Comparison of ENCODE assay signal across 1 cellular context in the genomic region with DNA sequence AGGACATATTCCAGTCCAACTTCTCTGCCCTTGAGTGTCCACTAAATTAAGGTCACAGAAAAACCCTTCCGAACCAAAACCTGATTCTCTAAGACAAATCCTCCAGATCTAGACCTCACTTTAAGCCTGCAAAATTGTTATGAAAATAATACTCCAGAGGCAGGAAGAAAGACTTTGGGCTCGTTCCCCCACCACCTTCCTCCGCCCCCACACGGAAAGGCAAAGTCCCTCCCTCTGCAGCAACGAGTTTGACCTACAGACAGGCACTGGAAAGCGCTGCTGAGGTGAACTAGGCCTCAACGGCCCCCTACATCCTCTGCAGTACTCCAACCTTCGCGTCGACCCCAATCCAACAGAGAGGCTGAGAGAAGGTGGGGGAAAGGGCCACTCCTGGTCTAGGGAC.
TF ChIP-seq lines count a peak whose summit lies in the region.

No MANE protein-coding gene starts in this region.

TF ChIP-seq in HepG2, 621 proteins besides CTCF, POLR2A, EP300 and RAD21 (continued from another document and continues in another):
- TF ChIP-seq, protein P1, sequence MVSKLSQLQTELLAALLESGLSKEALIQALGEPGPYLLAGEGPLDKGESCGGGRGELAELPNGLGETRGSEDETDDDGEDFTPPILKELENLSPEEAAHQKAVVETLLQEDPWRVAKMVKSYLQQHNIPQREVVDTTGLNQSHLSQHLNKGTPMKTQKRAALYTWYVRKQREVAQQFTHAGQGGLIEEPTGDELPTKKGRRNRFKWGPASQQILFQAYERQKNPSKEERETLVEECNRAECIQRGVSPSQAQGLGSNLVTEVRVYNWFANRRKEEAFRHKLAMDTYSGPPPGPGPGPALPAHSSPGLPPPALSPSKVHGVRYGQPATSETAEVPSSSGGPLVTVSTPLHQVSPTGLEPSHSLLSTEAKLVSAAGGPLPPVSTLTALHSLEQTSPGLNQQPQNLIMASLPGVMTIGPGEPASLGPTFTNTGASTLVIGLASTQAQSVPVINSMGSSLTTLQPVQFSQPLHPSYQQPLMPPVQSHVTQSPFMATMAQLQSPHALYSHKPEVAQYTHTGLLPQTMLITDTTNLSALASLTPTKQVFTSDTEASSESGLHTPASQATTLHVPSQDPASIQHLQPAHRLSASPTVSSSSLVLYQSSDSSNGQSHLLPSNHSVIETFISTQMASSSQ (IDR thresholded peaks at IDR 0.05; ENCODE audit: low read depth): no peak
- TF ChIP-seq, protein P1 (CRISPR knock-in tag; IDR thresholded peaks at IDR 0.05; ENCODE audit: borderline replicate concordance): no peak
- TF ChIP-seq RBM22 (optimal IDR thresholded peaks at IDR 0.05; ENCODE audit: low read length): peak; percentile 90
- TF ChIP-seq, protein P2, sequence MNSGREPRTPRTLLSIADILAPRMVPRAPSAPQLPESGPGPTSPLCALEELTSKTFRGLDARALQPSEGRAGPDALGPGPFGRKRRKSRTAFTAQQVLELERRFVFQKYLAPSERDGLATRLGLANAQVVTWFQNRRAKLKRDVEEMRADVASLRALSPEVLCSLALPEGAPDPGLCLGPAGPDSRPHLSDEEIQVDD (CRISPR knock-in tag; IDR thresholded peaks at IDR 0.05; ENCODE audit: borderline replicate concordance): peak; percentile 64; the same call in 1 of the 2 replicates
- TF ChIP-seq ZC3H4 (CRISPR knock-in tag; IDR thresholded peaks at IDR 0.05; ENCODE audit: borderline replicate concordance): no peak; the same call in 1 of the 2 replicates
- TF ChIP-seq, protein P3, sequence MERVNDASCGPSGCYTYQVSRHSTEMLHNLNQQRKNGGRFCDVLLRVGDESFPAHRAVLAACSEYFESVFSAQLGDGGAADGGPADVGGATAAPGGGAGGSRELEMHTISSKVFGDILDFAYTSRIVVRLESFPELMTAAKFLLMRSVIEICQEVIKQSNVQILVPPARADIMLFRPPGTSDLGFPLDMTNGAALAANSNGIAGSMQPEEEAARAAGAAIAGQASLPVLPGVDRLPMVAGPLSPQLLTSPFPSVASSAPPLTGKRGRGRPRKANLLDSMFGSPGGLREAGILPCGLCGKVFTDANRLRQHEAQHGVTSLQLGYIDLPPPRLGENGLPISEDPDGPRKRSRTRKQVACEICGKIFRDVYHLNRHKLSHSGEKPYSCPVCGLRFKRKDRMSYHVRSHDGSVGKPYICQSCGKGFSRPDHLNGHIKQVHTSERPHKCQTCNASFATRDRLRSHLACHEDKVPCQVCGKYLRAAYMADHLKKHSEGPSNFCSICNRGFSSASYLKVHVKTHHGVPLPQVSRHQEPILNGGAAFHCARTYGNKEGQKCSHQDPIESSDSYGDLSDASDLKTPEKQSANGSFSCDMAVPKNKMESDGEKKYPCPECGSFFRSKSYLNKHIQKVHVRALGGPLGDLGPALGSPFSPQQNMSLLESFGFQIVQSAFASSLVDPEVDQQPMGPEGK (CRISPR knock-in tag; IDR thresholded peaks at IDR 0.05): peak; percentile 76
- no peak for TF ChIP-seq RFXAP (CRISPR knock-in tag; IDR thresholded peaks at IDR 0.05; ENCODE audit: borderline replicate concordance)
- TF ChIP-seq SNRNP70 (IDR thresholded peaks at IDR 0.05; ENCODE audit: low read depth, low read length): no peak
- no peak for TF ChIP-seq YY1 (IDR thresholded peaks at IDR 0.05; ENCODE audit: insufficient read depth, insufficient replicate concordance, low read depth, low read length)
- TF ChIP-seq ETV6 (CRISPR knock-in tag; conservative IDR thresholded peaks at IDR 0.05): no peak
- TF ChIP-seq, protein P4, sequence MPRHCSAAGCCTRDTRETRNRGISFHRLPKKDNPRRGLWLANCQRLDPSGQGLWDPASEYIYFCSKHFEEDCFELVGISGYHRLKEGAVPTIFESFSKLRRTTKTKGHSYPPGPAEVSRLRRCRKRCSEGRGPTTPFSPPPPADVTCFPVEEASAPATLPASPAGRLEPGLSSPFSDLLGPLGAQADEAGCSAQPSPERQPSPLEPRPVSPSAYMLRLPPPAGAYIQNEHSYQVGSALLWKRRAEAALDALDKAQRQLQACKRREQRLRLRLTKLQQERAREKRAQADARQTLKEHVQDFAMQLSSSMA (CRISPR knock-in tag; IDR thresholded peaks at IDR 0.05): no peak
- TF ChIP-seq SAP130 (CRISPR knock-in tag; IDR thresholded peaks at IDR 0.05; ENCODE audit: low read depth): peak; percentile 74
- TF ChIP-seq, protein P5, sequence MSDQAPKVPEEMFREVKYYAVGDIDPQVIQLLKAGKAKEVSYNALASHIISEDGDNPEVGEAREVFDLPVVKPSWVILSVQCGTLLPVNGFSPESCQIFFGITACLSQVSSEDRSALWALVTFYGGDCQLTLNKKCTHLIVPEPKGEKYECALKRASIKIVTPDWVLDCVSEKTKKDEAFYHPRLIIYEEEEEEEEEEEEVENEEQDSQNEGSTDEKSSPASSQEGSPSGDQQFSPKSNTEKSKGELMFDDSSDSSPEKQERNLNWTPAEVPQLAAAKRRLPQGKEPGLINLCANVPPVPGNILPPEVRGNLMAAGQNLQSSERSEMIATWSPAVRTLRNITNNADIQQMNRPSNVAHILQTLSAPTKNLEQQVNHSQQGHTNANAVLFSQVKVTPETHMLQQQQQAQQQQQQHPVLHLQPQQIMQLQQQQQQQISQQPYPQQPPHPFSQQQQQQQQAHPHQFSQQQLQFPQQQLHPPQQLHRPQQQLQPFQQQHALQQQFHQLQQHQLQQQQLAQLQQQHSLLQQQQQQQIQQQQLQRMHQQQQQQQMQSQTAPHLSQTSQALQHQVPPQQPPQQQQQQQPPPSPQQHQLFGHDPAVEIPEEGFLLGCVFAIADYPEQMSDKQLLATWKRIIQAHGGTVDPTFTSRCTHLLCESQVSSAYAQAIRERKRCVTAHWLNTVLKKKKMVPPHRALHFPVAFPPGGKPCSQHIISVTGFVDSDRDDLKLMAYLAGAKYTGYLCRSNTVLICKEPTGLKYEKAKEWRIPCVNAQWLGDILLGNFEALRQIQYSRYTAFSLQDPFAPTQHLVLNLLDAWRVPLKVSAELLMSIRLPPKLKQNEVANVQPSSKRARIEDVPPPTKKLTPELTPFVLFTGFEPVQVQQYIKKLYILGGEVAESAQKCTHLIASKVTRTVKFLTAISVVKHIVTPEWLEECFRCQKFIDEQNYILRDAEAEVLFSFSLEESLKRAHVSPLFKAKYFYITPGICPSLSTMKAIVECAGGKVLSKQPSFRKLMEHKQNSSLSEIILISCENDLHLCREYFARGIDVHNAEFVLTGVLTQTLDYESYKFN (CRISPR knock-in tag; conservative IDR thresholded peaks at IDR 0.05): peak; percentile 60
- TF ChIP-seq, protein P6, sequence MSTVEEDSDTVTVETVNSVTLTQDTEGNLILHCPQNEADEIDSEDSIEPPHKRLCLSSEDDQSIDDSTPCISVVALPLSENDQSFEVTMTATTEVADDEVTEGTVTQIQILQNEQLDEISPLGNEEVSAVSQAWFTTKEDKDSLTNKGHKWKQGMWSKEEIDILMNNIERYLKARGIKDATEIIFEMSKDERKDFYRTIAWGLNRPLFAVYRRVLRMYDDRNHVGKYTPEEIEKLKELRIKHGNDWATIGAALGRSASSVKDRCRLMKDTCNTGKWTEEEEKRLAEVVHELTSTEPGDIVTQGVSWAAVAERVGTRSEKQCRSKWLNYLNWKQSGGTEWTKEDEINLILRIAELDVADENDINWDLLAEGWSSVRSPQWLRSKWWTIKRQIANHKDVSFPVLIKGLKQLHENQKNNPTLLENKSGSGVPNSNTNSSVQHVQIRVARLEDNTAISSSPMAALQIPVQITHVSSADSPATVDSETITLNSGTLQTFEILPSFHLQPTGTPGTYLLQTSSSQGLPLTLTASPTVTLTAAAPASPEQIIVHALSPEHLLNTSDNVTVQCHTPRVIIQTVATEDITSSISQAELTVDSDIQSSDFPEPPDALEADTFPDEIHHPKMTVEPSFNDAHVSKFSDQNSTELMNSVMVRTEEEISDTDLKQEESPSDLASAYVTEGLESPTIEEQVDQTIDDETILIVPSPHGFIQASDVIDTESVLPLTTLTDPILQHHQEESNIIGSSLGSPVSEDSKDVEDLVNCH (CRISPR knock-in tag; IDR thresholded peaks at IDR 0.05): no peak
- TF ChIP-seq ZFP37 (CRISPR knock-in tag; IDR thresholded peaks at IDR 0.05; ENCODE audit: borderline replicate concordance): peak; percentile 42; the same call in 1 of the 2 replicates
- TF ChIP-seq ZNF468 (CRISPR knock-in tag; IDR thresholded peaks at IDR 0.05): no peak
- TF ChIP-seq, protein P7, sequence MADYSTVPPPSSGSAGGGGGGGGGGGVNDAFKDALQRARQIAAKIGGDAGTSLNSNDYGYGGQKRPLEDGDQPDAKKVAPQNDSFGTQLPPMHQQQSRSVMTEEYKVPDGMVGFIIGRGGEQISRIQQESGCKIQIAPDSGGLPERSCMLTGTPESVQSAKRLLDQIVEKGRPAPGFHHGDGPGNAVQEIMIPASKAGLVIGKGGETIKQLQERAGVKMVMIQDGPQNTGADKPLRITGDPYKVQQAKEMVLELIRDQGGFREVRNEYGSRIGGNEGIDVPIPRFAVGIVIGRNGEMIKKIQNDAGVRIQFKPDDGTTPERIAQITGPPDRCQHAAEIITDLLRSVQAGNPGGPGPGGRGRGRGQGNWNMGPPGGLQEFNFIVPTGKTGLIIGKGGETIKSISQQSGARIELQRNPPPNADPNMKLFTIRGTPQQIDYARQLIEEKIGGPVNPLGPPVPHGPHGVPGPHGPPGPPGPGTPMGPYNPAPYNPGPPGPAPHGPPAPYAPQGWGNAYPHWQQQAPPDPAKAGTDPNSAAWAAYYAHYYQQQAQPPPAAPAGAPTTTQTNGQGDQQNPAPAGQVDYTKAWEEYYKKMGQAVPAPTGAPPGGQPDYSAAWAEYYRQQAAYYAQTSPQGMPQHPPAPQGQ (CRISPR knock-in tag; IDR thresholded peaks at IDR 0.05; ENCODE audit: borderline replicate concordance): 0 out of 2 replicates have a peak, but pooled peaks have one; percentile 84
- TF ChIP-seq FOXO1 (CRISPR knock-in tag; IDR thresholded peaks at IDR 0.05): no peak
- no peak for TF ChIP-seq ZNF850 (CRISPR knock-in tag; conservative IDR thresholded peaks at IDR 0.05)
- TF ChIP-seq JUND (CRISPR knock-in tag; IDR thresholded peaks at IDR 0.05): 0 out of 2 replicates have a peak, but pooled peaks have one; percentile 60
- peak; percentile 81 for TF ChIP-seq ZBTB38 (CRISPR knock-in tag; IDR thresholded peaks at IDR 0.05)
- peak; percentile 37; the same call in 1 of the 2 replicates for TF ChIP-seq POGZ (CRISPR knock-in tag; IDR thresholded peaks at IDR 0.05)
- no peak for TF ChIP-seq ZFP82 (CRISPR knock-in tag; IDR thresholded peaks at IDR 0.05; ENCODE audit: borderline replicate concordance)
- no peak for TF ChIP-seq SIN3B (IDR thresholded peaks at IDR 0.05; ENCODE audit: low read length)
- TF ChIP-seq NR2F1 (CRISPR knock-in tag; IDR thresholded peaks at IDR 0.05): peak in 1 of 2 experiments; percentile 36; a peak in 1 of 4 replicates
- TF ChIP-seq NFATC3 (CRISPR knock-in tag; IDR thresholded peaks at IDR 0.05): 0 out of 2 replicates have a peak, but pooled peaks have one; percentile 97
- TF ChIP-seq ZNF430 (CRISPR knock-in tag; IDR thresholded peaks at IDR 0.05): no peak
- TF ChIP-seq ZIK1 (CRISPR knock-in tag; IDR thresholded peaks at IDR 0.05; ENCODE audit: borderline replicate concordance, low read depth): no peak
- TF ChIP-seq ZMYM3 (CRISPR knock-in tag; IDR thresholded peaks at IDR 0.05): 0 out of 2 replicates have a peak, but pooled peaks have one; percentile 6
- no peak for TF ChIP-seq ZNF737 (CRISPR knock-in tag; IDR thresholded peaks at IDR 0.05; ENCODE audit: borderline replicate concordance)
- peak; percentile 92; the same call in 1 of the 2 replicates for TF ChIP-seq SPEN (CRISPR knock-in tag; IDR thresholded peaks at IDR 0.05; ENCODE audit: low read depth)
- no peak for TF ChIP-seq EHMT2 (IDR thresholded peaks at IDR 0.05; ENCODE audit: borderline replicate concordance, low read depth, low read length)
- TF ChIP-seq, protein P8, sequence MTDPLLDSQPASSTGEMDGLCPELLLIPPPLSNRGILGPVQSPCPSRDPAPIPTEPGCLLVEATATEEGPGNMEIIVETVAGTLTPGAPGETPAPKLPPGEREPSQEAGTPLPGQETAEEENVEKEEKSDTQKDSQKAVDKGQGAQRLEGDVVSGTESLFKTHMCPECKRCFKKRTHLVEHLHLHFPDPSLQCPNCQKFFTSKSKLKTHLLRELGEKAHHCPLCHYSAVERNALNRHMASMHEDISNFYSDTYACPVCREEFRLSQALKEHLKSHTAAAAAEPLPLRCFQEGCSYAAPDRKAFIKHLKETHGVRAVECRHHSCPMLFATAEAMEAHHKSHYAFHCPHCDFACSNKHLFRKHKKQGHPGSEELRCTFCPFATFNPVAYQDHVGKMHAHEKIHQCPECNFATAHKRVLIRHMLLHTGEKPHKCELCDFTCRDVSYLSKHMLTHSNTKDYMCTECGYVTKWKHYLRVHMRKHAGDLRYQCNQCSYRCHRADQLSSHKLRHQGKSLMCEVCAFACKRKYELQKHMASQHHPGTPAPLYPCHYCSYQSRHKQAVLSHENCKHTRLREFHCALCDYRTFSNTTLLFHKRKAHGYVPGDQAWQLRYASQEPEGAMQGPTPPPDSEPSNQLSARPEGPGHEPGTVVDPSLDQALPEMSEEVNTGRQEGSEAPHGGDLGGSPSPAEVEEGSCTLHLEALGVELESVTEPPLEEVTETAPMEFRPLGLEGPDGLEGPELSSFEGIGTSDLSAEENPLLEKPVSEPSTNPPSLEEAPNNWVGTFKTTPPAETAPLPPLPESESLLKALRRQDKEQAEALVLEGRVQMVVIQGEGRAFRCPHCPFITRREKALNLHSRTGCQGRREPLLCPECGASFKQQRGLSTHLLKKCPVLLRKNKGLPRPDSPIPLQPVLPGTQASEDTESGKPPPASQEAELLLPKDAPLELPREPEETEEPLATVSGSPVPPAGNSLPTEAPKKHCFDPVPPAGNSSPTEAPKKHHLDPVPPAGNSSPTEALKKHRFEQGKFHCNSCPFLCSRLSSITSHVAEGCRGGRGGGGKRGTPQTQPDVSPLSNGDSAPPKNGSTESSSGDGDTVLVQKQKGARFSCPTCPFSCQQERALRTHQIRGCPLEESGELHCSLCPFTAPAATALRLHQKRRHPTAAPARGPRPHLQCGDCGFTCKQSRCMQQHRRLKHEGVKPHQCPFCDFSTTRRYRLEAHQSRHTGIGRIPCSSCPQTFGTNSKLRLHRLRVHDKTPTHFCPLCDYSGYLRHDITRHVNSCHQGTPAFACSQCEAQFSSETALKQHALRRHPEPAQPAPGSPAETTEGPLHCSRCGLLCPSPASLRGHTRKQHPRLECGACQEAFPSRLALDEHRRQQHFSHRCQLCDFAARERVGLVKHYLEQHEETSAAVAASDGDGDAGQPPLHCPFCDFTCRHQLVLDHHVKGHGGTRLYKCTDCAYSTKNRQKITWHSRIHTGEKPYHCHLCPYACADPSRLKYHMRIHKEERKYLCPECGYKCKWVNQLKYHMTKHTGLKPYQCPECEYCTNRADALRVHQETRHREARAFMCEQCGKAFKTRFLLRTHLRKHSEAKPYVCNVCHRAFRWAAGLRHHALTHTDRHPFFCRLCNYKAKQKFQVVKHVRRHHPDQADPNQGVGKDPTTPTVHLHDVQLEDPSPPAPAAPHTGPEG (CRISPR knock-in tag; IDR thresholded peaks at IDR 0.05): no peak
- TF ChIP-seq ZNF253 (CRISPR knock-in tag; IDR thresholded peaks at IDR 0.05; ENCODE audit: borderline replicate concordance): no peak; the same call in 1 of the 2 replicates
